In the genomic region with DNA sequence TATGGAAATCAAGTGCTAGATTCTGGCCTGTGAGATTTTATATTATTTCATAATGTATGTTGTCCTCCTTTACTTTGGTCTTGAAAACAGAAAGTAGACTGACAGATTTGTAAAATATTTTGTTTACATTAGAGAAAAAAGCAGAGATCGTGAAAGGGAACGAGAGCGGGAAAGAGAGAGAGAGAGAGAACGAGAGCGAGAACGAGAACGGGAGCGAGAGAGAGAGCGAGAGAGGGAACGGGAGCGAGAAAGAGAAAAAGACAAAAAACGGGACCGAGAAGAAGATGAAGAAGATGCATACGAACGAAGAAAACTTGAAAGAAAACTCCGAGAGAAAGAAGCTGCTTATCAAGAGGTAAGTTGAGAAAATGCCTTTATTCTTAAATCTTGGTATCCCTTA, we compare ENCODE assay signal across 22 cellular contexts.
"Had no signal": no experiment of that assay in that cellular context is flagged by ENCODE, and none has a peak within 500 bp of the region (broad histone marks: within the 10 kb centered on the region; RNA-seq: fewer than 3 reads in every experiment).

No MANE protein-coding gene starts in this region.

- H3K9me3 ChIP-seq: colonic mucosa, esophagus squamous epithelium, gastroesophageal sphincter, ovary, right atrium auricular region, sigmoid colon, suprapubic skin, thyroid gland had no signal

- H3K4me3 ChIP-seq: colonic mucosa, esophagus squamous epithelium, gastroesophageal sphincter, lung, ovary, right atrium auricular region, sigmoid colon, skin epidermis, suprapubic skin, thyroid gland had no signal

- ATAC-seq: gastroesophageal sphincter; left colon; left ventricle myocardium superior; naive thymus-derived CD4-positive, alpha-beta T cell had no signal

- H3K4me1 ChIP-seq: colonic mucosa, esophagus squamous epithelium, gastroesophageal sphincter, right atrium auricular region, sigmoid colon, suprapubic skin, thyroid gland had no signal

- H3K9me3 Mint-ChIP-seq: naive thymus-derived CD4-positive, alpha-beta T cell; type B pancreatic cell had no signal

- H3K36me3 ChIP-seq: ovary had no signal

- H3K27ac Mint-ChIP-seq: type B pancreatic cell had no signal

- H3K4me3 Mint-ChIP-seq: naive thymus-derived CD4-positive, alpha-beta T cell; type B pancreatic cell had no signal

- DNase-seq: colonic mucosa; dermis blood vessel endothelial cell; esophagus squamous epithelium; foreskin fibroblast; glutamatergic neuron; kidney; left colon; left ventricle myocardium superior; mesendoderm; naive thymus-derived CD4-positive, alpha-beta T cell; ovary; sigmoid colon; stimulated activated CD4-positive, alpha-beta T cell treated with anti-CD3 and anti-CD28 coated beads, Interleukin-2, amount 100 ng/mL, for 24 hours; stimulated activated CD4-positive, alpha-beta T cell treated with anti-CD3 and anti-CD28 coated beads, Interleukin-4, amount 100 ng/mL, for 4 hours; stimulated activated naive CD4-positive, alpha-beta T cell; thyroid gland had no signal

- H3K27me3 Mint-ChIP-seq: naive thymus-derived CD4-positive, alpha-beta T cell; type B pancreatic cell had no signal

- H3K27ac ChIP-seq: colonic mucosa, esophagus squamous epithelium, gastroesophageal sphincter, ovary, right atrium auricular region, sigmoid colon, skin epidermis, suprapubic skin, thyroid gland had no signal
